Comparison of ENCODE assay signal across 15 cellular contexts in genomic region chr7:148747274-148747673, GRCh38. TPM values are rescaled to one million over a fixed set of nuclear protein-coding genes. Genes with fewer than 3 reads are reported as not detected.
DNase-seq lines count a peak whose midpoint lies in the region; FAIRE-seq and TF ChIP-seq lines count a peak whose summit lies in the region.
"Had no signal": no experiment of that assay in that cellular context is flagged by ENCODE, and none has a peak within 500 bp of the region (broad histone marks: within the 10 kb centered on the region; RNA-seq: fewer than 3 reads in every experiment).

No MANE protein-coding gene starts in this region.

- no peak overlapping the region for H4K5ac ChIP-seq in H1 (ENCODE audit: insufficient read length, low read depth, low read length)

- no peak overlapping the region for H4K8ac ChIP-seq in H1 (ENCODE audit: extremely low read depth, insufficient read depth, low read length)

- peak overlapping the region in 1 of 2 experiments; percentile 36; a peak in 1 of 4 replicates for H3K4me2 ChIP-seq in H1 (ENCODE audit: insufficient read depth in 1 of 2, low read depth in 2 of 2, low read length in 2 of 2)

- H3K36me3 ChIP-seq in H1 (ENCODE audit: control insufficient read depth in 2 of 4, insufficient read depth in 4 of 4, low read length in 3 of 4): peaks cover 0 to 6% (median 2%) of the 10 kb centered on the region in 4 experiments; a peak in 3 of 8 replicates

- H3K4me3 Mint-ChIP-seq in progenitor cell of endocrine pancreas (ENCODE audit: low read depth): no peak overlapping the region
- H3K4me3 Mint-ChIP-seq: neural crest cell had no signal

- H3K27me3 Mint-ChIP-seq in progenitor cell of endocrine pancreas: no peaks in the 10 kb centered on the region

- H2BK15ac ChIP-seq in H1 (ENCODE audit: low read length): no peak overlapping the region

- peaks cover under 1% of the 10 kb centered on the region for H3K9me3 Mint-ChIP-seq in progenitor cell of endocrine pancreas (ENCODE audit: low read depth)

- no peaks in the 10 kb centered on the region for H3K23me2 ChIP-seq in H1 (ENCODE audit: low read depth, low read length)

- FAIRE-seq in H1 (lab: Jason Lieb, UNC): peak; percentile 94
- FAIRE-seq: G401.6, TTC549 had no signal

- DNase-seq in NCI-H1436 (lab: John Stamatoyannopoulos, UW) (peak; percentile 27), NCI-H1436 treated with DMSO at 0.1 percent for 48 hours (lab: John Stamatoyannopoulos, UW) (no peak), NCI-H2029 (lab: John Stamatoyannopoulos, UW) (peak; percentile 41), H1 (ENCODE audit: low read depth in 1 of 2, low spot score in 2 of 2) (peak; percentile 68 to 79), progenitor cell of endocrine pancreas (ENCODE audit: low spot score, unreplicated experiment) (peak; percentile 38), AG08396 (ENCODE audit: low spot score) (no peak), NCI-H526 (lab: John Stamatoyannopoulos, UW) (no peak), RKO (ENCODE audit: low spot score) (no peak)
- DNase-seq: 8988T, KG1, PC-3 had no signal

- no peak overlapping the region for H2BK12ac ChIP-seq in H1 (ENCODE audit: low read depth, low read length)

- peak overlapping the region; percentile 31 for H3K27ac Mint-ChIP-seq in progenitor cell of endocrine pancreas

- no peak for TF ChIP-seq POLR2A in H1 (IDR thresholded peaks at IDR 0.05; ENCODE audit: control extremely low read depth in 1 of 2, low read depth in 2 of 2, low read length in 2 of 2)

- peaks cover 5 to 10% (median 8%) of the 10 kb centered on the region in 4 experiments; a peak in 6 of 7 replicates for H3K4me1 ChIP-seq in H1 (replicated peaks in 1 of 4; ENCODE audit: control insufficient read depth in 3 of 4, insufficient read depth in 4 of 4, low read length in 3 of 4)
- H3K4me1 ChIP-seq: tibial nerve had no signal

- no peak overlapping the region for H3K4me3 ChIP-seq in H1 (ENCODE audit: extremely low read depth in 1 of 4, insufficient read depth in 2 of 4, low read depth in 3 of 4, low read length in 4 of 4)
- H3K4me3 ChIP-seq: tibial nerve had no signal

- no peaks in the 10 kb centered on the region; a peak in 1 of 4 replicates for H3K9me3 ChIP-seq in H1 (ENCODE audit: insufficient read depth in 2 of 2, low read depth in 1 of 2, low read length in 1 of 2)

- peaks cover 0 to 53% of the 10 kb centered on the region in 2 experiments; a peak in 2 of 4 replicates for H3K79me2 ChIP-seq in H1 (ENCODE audit: control insufficient read depth in 1 of 2, insufficient read depth in 2 of 2, low read length in 2 of 2)

- no peak for TF ChIP-seq EP300 in H1 (IDR thresholded peaks at IDR 0.05; ENCODE audit: borderline replicate concordance in 1 of 2, low read depth in 2 of 2, low read length in 2 of 2)

- H3K23ac ChIP-seq in H1 (ENCODE audit: insufficient read length): no peak overlapping the region

- TF ChIP-seq CTCF in H1 (IDR thresholded peaks at IDR 0.05; ENCODE audit: control extremely low read depth in 1 of 3, insufficient read depth in 1 of 3, low read depth in 1 of 3, low read length in 3 of 3) (peak; percentile 45 to 95 (median 83)), progenitor cell of endocrine pancreas (IDR thresholded peaks at IDR 0.05; ENCODE audit: unreplicated experiment) (peak; percentile 60)

- peaks cover 17% of the 10 kb centered on the region for H3K4me1 Mint-ChIP-seq in progenitor cell of endocrine pancreas (ENCODE audit: low read depth)

- POLR2A ChIA-PET in H1 (lab: Charles Lee; ENCODE audit: partially characterized antibody): interaction anchor here (0.6 to 2.2 kb wide), 8 partner anchors 19 to 142 kb away, joined by 3 to 21 read pairs (median 3); partner anchors contain the start of gene CUL1

- H3K9ac ChIP-seq in H1 (replicated peaks in 1 of 4; ENCODE audit: extremely low read depth in 1 of 4, low read depth in 3 of 4, low read length in 3 of 4): no peak overlapping the region; a peak in 1 of 7 replicates

- no peaks in the 10 kb centered on the region for H4K20me1 ChIP-seq in H1 (replicated peaks in 1 of 2; ENCODE audit: control insufficient read depth in 1 of 2, insufficient read depth in 2 of 2, low read length in 2 of 2)

- no peak overlapping the region for H3K14ac ChIP-seq in H1 (ENCODE audit: insufficient read length)

- 13% methylated on average over 3 of the region's 3 CpGs; no CpG with 5 or more reads in 1 of the 2 experiments for WGBS in H1 (ENCODE audit: extremely low coverage in 1 of 2, insufficient coverage in 1 of 2, insufficient read length in 1 of 2, insufficient replicate concordance in 2 of 2, low coverage in 1 of 2, low lambda C conversion rate in 2 of 2, missing lambda C conversion rate in 1 of 2), 2 experiments

- no peak overlapping the region for H4K91ac ChIP-seq in H1 (replicated peaks; ENCODE audit: insufficient read length, low read length)

- no peak overlapping the region for H3K56ac ChIP-seq in H1 (replicated peaks; ENCODE audit: insufficient read length, low read depth, low read length)

- TF ChIP-seq RAD21 in H1 (IDR thresholded peaks at IDR 0.05 in 1 of 2, conservative IDR thresholded peaks at IDR 0.05 in 1 of 2; ENCODE audit: low read depth in 2 of 2, low read length in 2 of 2): peak; percentile 57 to 63

- peaks cover 28% of the 10 kb centered on the region for H3K36me3 Mint-ChIP-seq in progenitor cell of endocrine pancreas (ENCODE audit: insufficient read depth)

- no peak overlapping the region for H2AK5ac ChIP-seq in H1 (ENCODE audit: low read depth, low read length)

- no peak overlapping the region for H3K18ac ChIP-seq in H1 (ENCODE audit: extremely low read depth, low read length)

- peaks cover 6% of the 10 kb centered on the region; the same call in 1 of the 2 replicates for H3K79me1 ChIP-seq in H1 (ENCODE audit: low read depth, low read length)

- H2AFZ ChIP-seq in H1 (ENCODE audit: low read length): no peak overlapping the region

- H3K4ac ChIP-seq in H1 (replicated peaks; ENCODE audit: insufficient read length, low read depth, low read length): no peak overlapping the region

- H2BK120ac ChIP-seq in H1 (replicated peaks; ENCODE audit: low read depth, low read length): no peak overlapping the region

- no peak overlapping the region for H3K27ac ChIP-seq in H1 (ENCODE audit: low read depth, low read length)
- H3K27ac ChIP-seq: tibial nerve had no signal

- no peak overlapping the region for H2BK5ac ChIP-seq in H1 (ENCODE audit: low read depth, low read length)

- CTCF ChIA-PET in H1 (lab: Charles Lee; ENCODE audit: partially characterized antibody): interaction anchor here (0.5 to 4.2 kb wide), 25 partner anchors 9 to 235 kb away, joined by 3 to 35 read pairs (median 4); no protein-coding TSS in a partner anchor

- no peaks in the 10 kb centered on the region for H3K27me3 ChIP-seq in H1 (replicated peaks in 1 of 4; ENCODE audit: control insufficient read depth in 3 of 4, extremely low read depth in 1 of 4, insufficient read depth in 3 of 4, low read length in 3 of 4)
- H3K27me3 ChIP-seq: tibial nerve had no signal

- H2BK20ac ChIP-seq in H1 (ENCODE audit: low read length): no peak overlapping the region

TF ChIP-seq in H1, 55 proteins besides CTCF, POLR2A, EP300 and RAD21:
- 0 out of 2 replicates have a peak, but pooled peaks have one; percentile 25 for TF ChIP-seq ATF2 (IDR thresholded peaks at IDR 0.05; ENCODE audit: low read length)
- peak in 1 of 2 experiments; percentile 48; a peak in 1 of 4 replicates for TF ChIP-seq SIN3A (conservative IDR thresholded peaks at IDR 0.05 in 1 of 2, IDR thresholded peaks at IDR 0.05 in 1 of 2; ENCODE audit: low read depth in 1 of 2, low read length in 2 of 2)
- peak; percentile 63; the same call in 1 of the 2 replicates for TF ChIP-seq TCF12 (IDR thresholded peaks at IDR 0.05; ENCODE audit: low read depth, low read length)
- no peak for TF ChIP-seq SAP30 (IDR thresholded peaks at IDR 0.05; ENCODE audit: insufficient read depth, insufficient replicate concordance, low read length)
- TF ChIP-seq HDAC2 (IDR thresholded peaks at IDR 0.05; ENCODE audit: borderline replicate concordance in 1 of 2, low read depth in 2 of 2, low read length in 2 of 2): no peak
- TF ChIP-seq MAX (IDR thresholded peaks at IDR 0.05): peak; percentile 22; the same call in 1 of the 2 replicates
- 0 out of 2 replicates have a peak, but pooled peaks have one; percentile 39 for TF ChIP-seq YY1 (IDR thresholded peaks at IDR 0.05; ENCODE audit: low read depth, low read length)

RNA-seq across cellular contexts. Expression of gene CUL1, which starts 48.6 kb away (rescaled TPM):
- total RNA-seq in H1 (2021; fragmentation: NEBNext Ultra II Directional; extraction: Animal tissue kit (Norgen Biotek cat#: 25700)): 76.1 and 77.3 TPM in 2 replicates
- 24.1 and 33.0 TPM in 2 replicates for polyA plus RNA-seq in H1 (2011; rRNA removed)
- 40.3 TPM for polyA plus RNA-seq in H1 (2011; cell fraction: cytosol; rRNA removed)
- 26.6 TPM for polyA plus RNA-seq in H1 (2011; cell fraction: nucleus; rRNA removed)
- 50.5 to 72.3 TPM (median 56.1 TPM) in 4 replicates for polyA plus RNA-seq in H1 (2012, experiment 1 of 2)
- 5.4 TPM for polyA plus RNA-seq in H1 (2012, experiment 2 of 2)
- 44.6 TPM for polyA plus RNA-seq in H1 (2013, experiment 1 of 2)
- polyA plus RNA-seq in H1 (2013, experiment 2 of 2): 45.3 TPM
- polyA minus RNA-seq in H1 (2011; rRNA and poly(A)+ RNA removed): 44.6 and 50.3 TPM in 2 replicates
- polyA minus RNA-seq in H1 (2011; cell fraction: cytosol; rRNA and poly(A)+ RNA removed): 28.3 TPM
- 33.1 TPM for polyA minus RNA-seq in H1 (2011; cell fraction: nucleus; rRNA and poly(A)+ RNA removed)
- 58.8 and 58.9 TPM in 2 replicates for total RNA-seq in progenitor cell of endocrine pancreas

Comparison
In these comparisons a context has a peak if more than half of its experiments do, and no peak if none do; other contexts are left out.
1. DNase-seq: peak in NCI-H1436 (single experiment), NCI-H2029 (single experiment), H1 (2 of 2) and progenitor cell of endocrine pancreas (single experiment); none in NCI-H1436 treated with DMSO at 0.1 percent for 48 hours (single experiment), AG08396 (single experiment), NCI-H526 (0 of 2) and RKO (single experiment).